Comparison of ENCODE assay signal across 18 cellular contexts in genomic region chr22:41368543-41368817, GRCh38. TPM values are rescaled to one million over a fixed set of nuclear protein-coding genes. Genes with fewer than 3 reads are reported as not detected.
DNase-seq lines count a peak whose midpoint lies in the region; ATAC-seq, FAIRE-seq and TF ChIP-seq lines count a peak whose summit lies in the region.
"Had no signal": no experiment of that assay in that cellular context is flagged by ENCODE, and none has a peak within 500 bp of the region (broad histone marks: within the 10 kb centered on the region; RNA-seq: fewer than 3 reads in every experiment).

No MANE protein-coding gene starts in this region.

- intact Hi-C loops in breast epithelium (cut with DNase I; ENCODE audit: low total_unique reads) (no loop called here), MCF 10A (cut with micrococcal nuclease) (no loop called here), prostate gland (cut with DNase I) (loop anchor here (5.0 kb wide), 1 partner anchor 66 kb away; the partner anchor contains the start of gene ZC3H7B), transverse colon (cut with DNase I; ENCODE audit: low total_unique reads) (no loop called here)

- no peak for TF ChIP-seq CTCF in breast epithelium (IDR thresholded peaks at IDR 0.05)
- TF ChIP-seq CTCF in MCF 10A (IDR thresholded peaks at IDR 0.05; ENCODE audit: unreplicated experiment): no peak
- TF ChIP-seq CTCF in gastroesophageal sphincter (IDR thresholded peaks at IDR 0.05): no peak
- no peak for TF ChIP-seq CTCF in prostate gland (IDR thresholded peaks at IDR 0.05)
- TF ChIP-seq CTCF in transverse colon (IDR thresholded peaks at IDR 0.05): no peak
- no peak for TF ChIP-seq CTCF in D721Med (IDR thresholded peaks at IDR 0.05; ENCODE audit: insufficient read depth, missing control alignments)

- peaks cover 6 to 12% of the 10 kb centered on the region in 2 donors for H3K4me1 ChIP-seq in breast epithelium
- peaks cover 0 to 67% (median 13%) of the 10 kb centered on the region in 3 donors for H3K4me1 ChIP-seq in gastroesophageal sphincter
- peaks cover 11% of the 10 kb centered on the region for H3K4me1 ChIP-seq in prostate gland (replicated peaks)
- peaks cover 6 to 34% (median 17%) of the 10 kb centered on the region in 4 donors for H3K4me1 ChIP-seq in transverse colon

- whole genome bisulfite sequencing in gastroesophageal sphincter (ENCODE audit: low coverage in 1 of 2), 2 donors: no CpG with 5 or more reads among the region's 9 CpGs
- WGBS in prostate gland: 61% methylated on average over 9 of the region's 9 CpGs
- WGBS in transverse colon (ENCODE audit: low coverage in 1 of 2), 2 donors: 82 to 92% methylated on average over 5 to 8 of the region's 9 CpGs

- H3K36me3 ChIP-seq in breast epithelium (no peaks in the 10 kb centered on the region), gastroesophageal sphincter (peaks cover 0 to 18% of the 10 kb centered on the region in 2 donors), prostate gland (no peaks in the 10 kb centered on the region), transverse colon (no peaks in the 10 kb centered on the region)
- H3K36me3 ChIP-seq: cardiac muscle cell had no signal

- POLR2A ChIA-PET in MCF 10A (lab: Yijun Ruan, JAX): interaction anchor here (3.4 to 4.6 kb wide), 2 partner anchors 12 to 82 kb away, joined by 31 to 46 read pairs; partner anchors contain the start of genes RANGAP1 and TEF

- TF ChIP-seq EP300 in gastroesophageal sphincter (IDR thresholded peaks at IDR 0.05): no peak
- no peak for TF ChIP-seq EP300 in transverse colon (IDR thresholded peaks at IDR 0.05; ENCODE audit: low read depth)

- H3K27ac Mint-ChIP-seq in MCF 10A (ENCODE audit: low read depth, unreplicated experiment): no peak overlapping the region
- H3K27ac Mint-ChIP-seq: activated naive CD8-positive, alpha-beta T cell treated with anti-CD3 and anti-CD28 coated beads, Interleukin-2, amount 10 ng/mL, durations not matched to agents 7 days and 5 days; activated T-cell treated with anti-CD3 and anti-CD28 coated beads, Interleukin-2, amount 50 U/mL, for 24 hours; CD4-positive, alpha-beta memory T cell; GM23338; stimulated activated naive CD8-positive, alpha-beta T cell treated with anti-CD3 and anti-CD28 coated beads, Interleukin-15, Interleukin-2, amounts not matched to agents 100 ng/mL and 50 ng/mL, for 24 hours had no signal

- no peaks in the 10 kb centered on the region for H3K9me3 ChIP-seq in breast epithelium
- no peaks in the 10 kb centered on the region for H3K9me3 ChIP-seq in gastroesophageal sphincter
- no peaks in the 10 kb centered on the region for H3K9me3 ChIP-seq in prostate gland
- H3K9me3 ChIP-seq in transverse colon: no peaks in the 10 kb centered on the region
- H3K9me3 ChIP-seq: SK-N-SH had no signal

- no peaks in the 10 kb centered on the region for H3K27me3 ChIP-seq in breast epithelium
- H3K27me3 ChIP-seq in gastroesophageal sphincter: no peaks in the 10 kb centered on the region
- H3K27me3 ChIP-seq in prostate gland (replicated peaks; ENCODE audit: insufficient read depth): no peaks in the 10 kb centered on the region
- H3K27me3 ChIP-seq in transverse colon: no peaks in the 10 kb centered on the region
- H3K27me3 ChIP-seq: cardiac muscle cell had no signal

- no peak overlapping the region for H3K4me3 Mint-ChIP-seq in MCF 10A (ENCODE audit: unreplicated experiment)
- H3K4me3 Mint-ChIP-seq: activated naive CD8-positive, alpha-beta T cell treated with anti-CD3 and anti-CD28 coated beads, Interleukin-2, amount 10 ng/mL, durations not matched to agents 7 days and 5 days; activated T-cell treated with anti-CD3 and anti-CD28 coated beads, Interleukin-2, amount 50 U/mL, for 24 hours; CD4-positive, alpha-beta memory T cell; GM23338; stimulated activated naive CD8-positive, alpha-beta T cell treated with anti-CD3 and anti-CD28 coated beads, Interleukin-15, Interleukin-2, amounts not matched to agents 100 ng/mL and 50 ng/mL, for 24 hours had no signal

- CTCF ChIA-PET in MCF 10A (lab: Yijun Ruan, JAX): interaction anchor here (0.6 to 0.7 kb wide), 2 partner anchors 45 to 1068 kb away, joined by 3 read pairs; no protein-coding TSS in a partner anchor

- DNase-seq in breast epithelium (ENCODE audit: low spot score in 2 of 2) (no peak), MCF 10A (ENCODE audit: unreplicated experiment) (no peak), prostate gland (ENCODE audit: low spot score) (no peak), transverse colon (no peak), D721Med (ENCODE audit: insufficient read length, low spot score) (no peak), NCI-H1436 treated with DMSO at 0.1 percent for 48 hours (lab: John Stamatoyannopoulos, UW) (no peak), SIG-M5 (lab: John Stamatoyannopoulos, UW) (no peak)
- DNase-seq: activated CD4-positive, alpha-beta T cell treated with anti-CD3 and anti-CD28 coated beads, Interleukin-2, amount 50 U/mL, for 4 hours; activated naive CD8-positive, alpha-beta T cell treated with anti-CD3 and anti-CD28 coated beads, Interleukin-2, amount 10 ng/mL, durations not matched to agents 7 days and 5 days; activated T-cell treated with anti-CD3 and anti-CD28 coated beads, Interleukin-2, amount 50 U/mL, for 24 hours; CD4-positive, alpha-beta memory T cell; NCI-H187 treated with DMSO at 0.1 percent for 48 hours; SK-N-SH had no signal

- TF ChIP-seq POLR2A in breast epithelium (IDR thresholded peaks at IDR 0.05) (no peak), gastroesophageal sphincter (IDR thresholded peaks at IDR 0.05) (no peak), prostate gland (IDR thresholded peaks at IDR 0.05) (no peak), transverse colon (IDR thresholded peaks at IDR 0.05) (no peak)

- BruUV-seq in MCF 10A (replicated peaks; lab: Mats Ljungman, UMichigan): no TSS peak

- peak overlapping the region; percentile 40 to 60 (median 54) for H3K4me3 ChIP-seq in breast epithelium
- peak overlapping the region; percentile 62 to 64 for H3K4me3 ChIP-seq in gastroesophageal sphincter
- H3K4me3 ChIP-seq in prostate gland: peak overlapping the region; percentile 26 to 30
- peak overlapping the region in 3 of 4 donors; percentile 13 to 36 (median 27) for H3K4me3 ChIP-seq in transverse colon
- H3K4me3 ChIP-seq: cardiac muscle cell, GM23338 had no signal

- peaks cover 9% of the 10 kb centered on the region for H3K4me1 Mint-ChIP-seq in MCF 10A (ENCODE audit: insufficient read depth, unreplicated experiment)
- H3K4me1 Mint-ChIP-seq: activated naive CD8-positive, alpha-beta T cell treated with anti-CD3 and anti-CD28 coated beads, Interleukin-2, amount 10 ng/mL, durations not matched to agents 7 days and 5 days had no signal

- H3K27ac ChIP-seq in breast epithelium (peak overlapping the region; percentile 42 to 72), gastroesophageal sphincter (peak overlapping the region; percentile 4 to 89 (median 85)), prostate gland (peak overlapping the region; percentile 67 to 69), transverse colon (peak overlapping the region; percentile 63 to 83 (median 72))
- H3K27ac ChIP-seq: cardiac muscle cell had no signal

- H3K36me3 Mint-ChIP-seq in MCF 10A (ENCODE audit: insufficient read depth, unreplicated experiment): no peaks in the 10 kb centered on the region
- H3K36me3 Mint-ChIP-seq: activated naive CD8-positive, alpha-beta T cell treated with anti-CD3 and anti-CD28 coated beads, Interleukin-2, amount 10 ng/mL, durations not matched to agents 7 days and 5 days; CD4-positive, alpha-beta memory T cell had no signal

- FAIRE-seq in D721Med (lab: Jason Lieb, UNC): no peak
- FAIRE-seq: frontal cortex had no signal

- H3K9me3 Mint-ChIP-seq in MCF 10A (ENCODE audit: unreplicated experiment): no peaks in the 10 kb centered on the region
- H3K9me3 Mint-ChIP-seq: activated naive CD8-positive, alpha-beta T cell treated with anti-CD3 and anti-CD28 coated beads, Interleukin-2, amount 10 ng/mL, durations not matched to agents 7 days and 5 days; activated T-cell treated with anti-CD3 and anti-CD28 coated beads, Interleukin-2, amount 50 U/mL, for 24 hours; CD4-positive, alpha-beta memory T cell; GM23338; stimulated activated naive CD8-positive, alpha-beta T cell treated with anti-CD3 and anti-CD28 coated beads, Interleukin-15, Interleukin-2, amounts not matched to agents 100 ng/mL and 50 ng/mL, for 24 hours had no signal

- in situ Hi-C loops in transverse colon (cut with MboI; ENCODE audit: low pct_ligation_motif_present in 1 of 4, low pct_unique_long_range_greater_than_20kb in 1 of 4, low sequenced_read_pairs in 3 of 4): no loop called here

- no peak for ATAC-seq in gastroesophageal sphincter

- no peaks in the 10 kb centered on the region for H3K27me3 Mint-ChIP-seq in MCF 10A (ENCODE audit: insufficient read depth, unreplicated experiment)
- H3K27me3 Mint-ChIP-seq: stimulated activated naive CD8-positive, alpha-beta T cell treated with anti-CD3 and anti-CD28 coated beads, Interleukin-15, Interleukin-2, amounts not matched to agents 100 ng/mL and 50 ng/mL, for 24 hours had no signal

RNA-seq across cellular contexts. Expression of gene TEF, which starts 13.3 kb away (rescaled TPM):
- total RNA-seq in breast epithelium: 10 to 100 TPM in 2 of 3 donors, 1 to 10 TPM in 1; 8.8 to 26.6 (median 15.7) TPM
- 2.2 and 4.2 TPM in 2 replicates for total RNA-seq in MCF 10A (2022)
- total RNA-seq in gastroesophageal sphincter: 10 to 100 TPM; 26.1 to 50.7 (median 37.0) TPM
- 10 to 100 TPM; 26.2 to 51.7 TPM for total RNA-seq in prostate gland
- 10 to 100 TPM; 22.9 to 47.9 (median 34.0) TPM for total RNA-seq in transverse colon
